ENCODE assay signal across 23 cellular contexts in the genomic region with DNA sequence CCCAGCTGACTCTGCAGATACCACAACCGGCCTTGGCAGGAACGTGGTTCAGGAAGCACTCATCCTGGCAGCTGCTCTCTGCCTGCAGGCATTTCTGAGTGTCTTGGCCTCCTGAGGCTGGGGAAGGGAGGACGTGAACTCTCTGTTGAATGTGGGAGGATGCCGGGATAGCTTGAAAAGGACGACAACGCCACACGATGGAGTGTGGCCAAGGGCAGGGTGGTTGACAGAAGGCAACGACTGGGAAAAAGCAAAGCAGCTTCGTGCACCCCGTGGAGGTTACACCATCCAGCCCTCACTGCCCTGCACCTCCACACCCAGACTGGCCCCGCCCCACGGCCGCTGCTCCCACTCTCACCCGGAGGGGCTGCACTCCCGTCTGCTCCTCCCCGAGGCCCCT.
A peak's percentile ranks its signal among the peaks of the same experiment; 100 is the strongest.
DNase-seq lines count a peak whose midpoint lies in the region; ATAC-seq and TF ChIP-seq lines count a peak whose summit lies in the region.
"Had no signal": no experiment of that assay in that cellular context is flagged by ENCODE, and none has a peak within 500 bp of the region (broad histone marks: within the 10 kb centered on the region; RNA-seq: fewer than 3 reads in every experiment).

No MANE protein-coding gene starts in this region.

- no peak for TF ChIP-seq CTCF in RWPE2 (IDR thresholded peaks at IDR 0.05; ENCODE audit: poor library complexity, severe bottlenecking)
- TF ChIP-seq CTCF in brain microvascular endothelial cell (IDR thresholded peaks at IDR 0.05; ENCODE audit: low read depth, low read length, missing control alignments), result no peak
- TF ChIP-seq CTCF in nephron progenitor cell (IDR thresholded peaks at IDR 0.05), result no peak

- in situ Hi-C loops in brain microvascular endothelial cell (cut with HindIII; ENCODE audit: low pct_ligation_motif_present, low sequenced_read_pairs), result no loop called here

- no peaks in the 10 kb centered on the region for H3K4me1 ChIP-seq in RWPE2 (ENCODE audit: insufficient read depth, poor library complexity, severe bottlenecking)
- H3K4me1 ChIP-seq: Caco-2, gastrocnemius medialis, upper lobe of right lung had no signal

- peaks cover 17% of the 10 kb centered on the region for H3K4me1 Mint-ChIP-seq in nephron progenitor cell

- H3K36me3 ChIP-seq in RWPE2 (ENCODE audit: low read depth) (no peaks in the 10 kb centered on the region), brain microvascular endothelial cell (replicated peaks) (no peaks in the 10 kb centered on the region)
- H3K36me3 ChIP-seq: BLaER1 treated with 17β-estradiol and CSF1 and Interleukin-3, amounts not matched to agents 10 nM and 100 nM; gastrocnemius medialis; upper lobe of right lung had no signal

- H3K9me3 ChIP-seq in RWPE2 (ENCODE audit: severe bottlenecking), result no peaks in the 10 kb centered on the region
- H3K9me3 ChIP-seq: BLaER1 treated with 17β-estradiol and CSF1 and Interleukin-3, amounts not matched to agents 10 nM and 100 nM; Caco-2; gastrocnemius medialis; upper lobe of right lung had no signal

- no peak overlapping the region for H3K4me3 Mint-ChIP-seq in nephron progenitor cell
- H3K4me3 Mint-ChIP-seq: activated T-cell treated with anti-CD3 and anti-CD28 coated beads, Interleukin-2, amount 50 U/mL, for 72 hours had no signal

- H3K27me3 ChIP-seq in RWPE2 (ENCODE audit: insufficient read depth, poor library complexity, severe bottlenecking) (no peaks in the 10 kb centered on the region), brain microvascular endothelial cell (replicated peaks) (no peaks in the 10 kb centered on the region)
- H3K27me3 ChIP-seq: BLaER1 treated with 17β-estradiol and CSF1 and Interleukin-3, amounts not matched to agents 10 nM and 100 nM; gastrocnemius medialis; upper lobe of right lung had no signal

- no peaks in the 10 kb centered on the region for H3K9me3 Mint-ChIP-seq in nephron progenitor cell
- H3K9me3 Mint-ChIP-seq: activated T-cell treated with anti-CD3 and anti-CD28 coated beads, Interleukin-2, amount 50 U/mL, for 72 hours had no signal

- peaks cover 10% of the 10 kb centered on the region for H3K27me3 Mint-ChIP-seq in nephron progenitor cell (ENCODE audit: low read depth, poor library complexity)

- H3K36me3 Mint-ChIP-seq in nephron progenitor cell (ENCODE audit: low read depth), result peaks cover 3% of the 10 kb centered on the region

- H3K27ac Mint-ChIP-seq in nephron progenitor cell, result no peak overlapping the region
- H3K27ac Mint-ChIP-seq: activated T-cell treated with anti-CD3 and anti-CD28 coated beads, Interleukin-2, amount 50 U/mL, for 72 hours had no signal

- no peak overlapping the region for H3K4me3 ChIP-seq in RWPE2 (ENCODE audit: severe bottlenecking)
- H3K4me3 ChIP-seq in skeletal muscle cell (ENCODE audit: low read depth, low read length), result no peak overlapping the region
- H3K4me3 ChIP-seq in brain microvascular endothelial cell (ENCODE audit: low read depth, low read length), result no peak overlapping the region
- H3K4me3 ChIP-seq: BLaER1 treated with 17β-estradiol and CSF1 and Interleukin-3, amounts not matched to agents 10 nM and 100 nM; gastrocnemius medialis; upper lobe of right lung had no signal

- H3K27ac ChIP-seq in RWPE2 (ENCODE audit: poor library complexity, severe bottlenecking) (no peak overlapping the region), brain microvascular endothelial cell (no peak overlapping the region)
- H3K27ac ChIP-seq: BLaER1 treated with 17β-estradiol and CSF1 and Interleukin-3, amounts not matched to agents 10 nM and 100 nM; gastrocnemius medialis; upper lobe of right lung had no signal

- DNase-seq in HT1080 (ENCODE audit: low read depth) (peak; percentile 20), RWPE2 (ENCODE audit: low spot score) (no peak), fibroblast of gingiva (ENCODE audit: low read depth) (peak; percentile 11), skeletal muscle cell (ENCODE audit: low read depth) (peak; percentile 6), brain microvascular endothelial cell (no peak), nephron progenitor cell (no peak)
- DNase-seq: activated CD4-positive, alpha-beta T cell treated with anti-CD3 and anti-CD28 coated beads for 48 hours; activated naive CD4-positive, alpha-beta T cell treated with anti-CD3 and anti-CD28 coated beads, Interleukin-2, amount 50 U/mL, for 16 hours; activated T-cell treated with anti-CD3 and anti-CD28 coated beads, Interleukin-2, amount 50 U/mL, for 72 hours; anterior cingulate cortex; Caco-2; caudate nucleus; gastrocnemius medialis; HCEC 1CT; kidney glomerular epithelial cell; NCI-H1436 treated with DMSO at 0.1 percent for 48 hours; NCI-H748 treated with DMSO at 0.1 percent for 48 hours; occipital lobe; T-helper 2 cell; upper lobe of right lung had no signal

- ATAC-seq in RWPE2 (ENCODE audit: low read depth), result peak; percentile 41; the same call in 1 of the 3 replicates
- no peak for ATAC-seq in SK-N-SH treated with all-trans-retinoic acid at 6 μM for 48 hours
- ATAC-seq: activated T-cell treated with anti-CD3 and anti-CD28 coated beads, Interleukin-2, amount 50 U/mL, for 72 hours; gastrocnemius medialis; right cardiac atrium had no signal

TF ChIP-seq in SK-N-SH treated with all-trans-retinoic acid at 6 μM for 48 hours, 23 proteins besides CTCF, POLR2A, EP300 and RAD21 (continues in another document):
- no peak for TF ChIP-seq ISL1 (CRISPR knock-in tag; IDR thresholded peaks at IDR 0.05)
- TF ChIP-seq TCF4 (CRISPR knock-in tag; IDR thresholded peaks at IDR 0.05; ENCODE audit: borderline replicate concordance), result no peak
- TF ChIP-seq, protein P1, sequence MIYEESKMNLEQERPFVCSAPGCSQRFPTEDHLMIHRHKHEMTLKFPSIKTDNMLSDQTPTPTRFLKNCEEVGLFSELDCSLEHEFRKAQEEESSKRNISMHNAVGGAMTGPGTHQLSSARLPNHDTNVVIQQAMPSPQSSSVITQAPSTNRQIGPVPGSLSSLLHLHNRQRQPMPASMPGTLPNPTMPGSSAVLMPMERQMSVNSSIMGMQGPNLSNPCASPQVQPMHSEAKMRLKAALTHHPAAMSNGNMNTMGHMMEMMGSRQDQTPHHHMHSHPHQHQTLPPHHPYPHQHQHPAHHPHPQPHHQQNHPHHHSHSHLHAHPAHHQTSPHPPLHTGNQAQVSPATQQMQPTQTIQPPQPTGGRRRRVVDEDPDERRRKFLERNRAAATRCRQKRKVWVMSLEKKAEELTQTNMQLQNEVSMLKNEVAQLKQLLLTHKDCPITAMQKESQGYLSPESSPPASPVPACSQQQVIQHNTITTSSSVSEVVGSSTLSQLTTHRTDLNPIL (CRISPR knock-in tag; IDR thresholded peaks at IDR 0.05; ENCODE audit: low read depth), result no peak
- TF ChIP-seq SNAI2 (CRISPR knock-in tag; IDR thresholded peaks at IDR 0.05), result no peak
- no peak for TF ChIP-seq ZNF8 (CRISPR knock-in tag; IDR thresholded peaks at IDR 0.05)
- TF ChIP-seq, protein P2, sequence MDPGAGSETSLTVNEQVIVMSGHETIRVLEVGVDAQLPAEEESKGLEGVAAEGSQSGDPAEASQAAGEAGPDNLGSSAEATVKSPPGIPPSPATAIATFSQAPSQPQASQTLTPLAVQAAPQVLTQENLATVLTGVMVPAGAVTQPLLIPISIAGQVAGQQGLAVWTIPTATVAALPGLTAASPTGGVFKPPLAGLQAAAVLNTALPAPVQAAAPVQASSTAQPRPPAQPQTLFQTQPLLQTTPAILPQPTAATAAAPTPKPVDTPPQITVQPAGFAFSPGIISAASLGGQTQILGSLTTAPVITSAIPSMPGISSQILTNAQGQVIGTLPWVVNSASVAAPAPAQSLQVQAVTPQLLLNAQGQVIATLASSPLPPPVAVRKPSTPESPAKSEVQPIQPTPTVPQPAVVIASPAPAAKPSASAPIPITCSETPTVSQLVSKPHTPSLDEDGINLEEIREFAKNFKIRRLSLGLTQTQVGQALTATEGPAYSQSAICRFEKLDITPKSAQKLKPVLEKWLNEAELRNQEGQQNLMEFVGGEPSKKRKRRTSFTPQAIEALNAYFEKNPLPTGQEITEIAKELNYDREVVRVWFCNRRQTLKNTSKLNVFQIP (CRISPR knock-in tag; IDR thresholded peaks at IDR 0.05; ENCODE audit: borderline replicate concordance, low read depth), result no peak
- TF ChIP-seq TOX (CRISPR knock-in tag; IDR thresholded peaks at IDR 0.05; ENCODE audit: borderline replicate concordance), result no peak
- TF ChIP-seq, protein P3, sequence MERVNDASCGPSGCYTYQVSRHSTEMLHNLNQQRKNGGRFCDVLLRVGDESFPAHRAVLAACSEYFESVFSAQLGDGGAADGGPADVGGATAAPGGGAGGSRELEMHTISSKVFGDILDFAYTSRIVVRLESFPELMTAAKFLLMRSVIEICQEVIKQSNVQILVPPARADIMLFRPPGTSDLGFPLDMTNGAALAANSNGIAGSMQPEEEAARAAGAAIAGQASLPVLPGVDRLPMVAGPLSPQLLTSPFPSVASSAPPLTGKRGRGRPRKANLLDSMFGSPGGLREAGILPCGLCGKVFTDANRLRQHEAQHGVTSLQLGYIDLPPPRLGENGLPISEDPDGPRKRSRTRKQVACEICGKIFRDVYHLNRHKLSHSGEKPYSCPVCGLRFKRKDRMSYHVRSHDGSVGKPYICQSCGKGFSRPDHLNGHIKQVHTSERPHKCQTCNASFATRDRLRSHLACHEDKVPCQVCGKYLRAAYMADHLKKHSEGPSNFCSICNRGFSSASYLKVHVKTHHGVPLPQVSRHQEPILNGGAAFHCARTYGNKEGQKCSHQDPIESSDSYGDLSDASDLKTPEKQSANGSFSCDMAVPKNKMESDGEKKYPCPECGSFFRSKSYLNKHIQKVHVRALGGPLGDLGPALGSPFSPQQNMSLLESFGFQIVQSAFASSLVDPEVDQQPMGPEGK (CRISPR knock-in tag; IDR thresholded peaks at IDR 0.05; ENCODE audit: borderline replicate concordance), result no peak

Comparison
In these comparisons a context has a peak if more than half of its experiments do, and no peak if none do; other contexts are left out.
1. DNase-seq: peak in HT1080 (single experiment), fibroblast of gingiva (single experiment) and skeletal muscle cell (single experiment); none in RWPE2 (single experiment), brain microvascular endothelial cell (single experiment) and nephron progenitor cell (single experiment).